2 cellular contexts compared by ENCODE assay signal in the genomic region with DNA sequence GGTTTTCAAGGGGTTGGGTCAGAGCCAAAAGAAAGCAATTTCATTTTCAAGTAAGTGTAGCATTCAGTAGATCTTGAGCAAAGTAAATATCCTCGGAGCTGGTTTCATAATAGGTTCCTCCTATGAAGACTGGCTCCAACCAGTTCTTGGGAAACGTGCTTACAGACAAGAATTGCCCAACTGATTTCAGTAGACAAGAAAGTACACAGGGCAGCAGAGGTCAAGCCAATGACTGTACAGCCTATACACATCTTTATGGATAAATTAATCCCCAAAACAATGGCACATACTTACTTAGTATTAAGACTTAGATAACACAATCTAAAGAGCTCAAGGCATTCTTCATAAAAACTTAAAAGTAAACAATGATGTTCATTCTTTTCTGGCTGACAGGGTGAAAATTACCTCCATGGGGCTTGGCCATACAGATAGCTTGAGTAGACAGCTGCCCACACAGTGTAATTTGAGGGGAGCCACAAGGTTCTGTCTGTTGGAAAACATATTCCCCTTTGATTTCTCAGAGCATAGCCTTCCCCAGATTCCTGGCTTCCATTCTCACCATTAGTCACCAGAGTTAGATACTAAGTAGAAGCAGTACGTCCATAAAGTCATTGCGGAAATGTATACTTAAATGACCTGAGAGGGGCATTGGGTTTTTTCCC.
TF ChIP-seq lines count a peak whose summit lies in the region.

No MANE protein-coding gene starts in this region.

TF ChIP-seq in SK-N-SH, 30 proteins besides CTCF, POLR2A, EP300 and RAD21:
- TF ChIP-seq, protein P1, sequence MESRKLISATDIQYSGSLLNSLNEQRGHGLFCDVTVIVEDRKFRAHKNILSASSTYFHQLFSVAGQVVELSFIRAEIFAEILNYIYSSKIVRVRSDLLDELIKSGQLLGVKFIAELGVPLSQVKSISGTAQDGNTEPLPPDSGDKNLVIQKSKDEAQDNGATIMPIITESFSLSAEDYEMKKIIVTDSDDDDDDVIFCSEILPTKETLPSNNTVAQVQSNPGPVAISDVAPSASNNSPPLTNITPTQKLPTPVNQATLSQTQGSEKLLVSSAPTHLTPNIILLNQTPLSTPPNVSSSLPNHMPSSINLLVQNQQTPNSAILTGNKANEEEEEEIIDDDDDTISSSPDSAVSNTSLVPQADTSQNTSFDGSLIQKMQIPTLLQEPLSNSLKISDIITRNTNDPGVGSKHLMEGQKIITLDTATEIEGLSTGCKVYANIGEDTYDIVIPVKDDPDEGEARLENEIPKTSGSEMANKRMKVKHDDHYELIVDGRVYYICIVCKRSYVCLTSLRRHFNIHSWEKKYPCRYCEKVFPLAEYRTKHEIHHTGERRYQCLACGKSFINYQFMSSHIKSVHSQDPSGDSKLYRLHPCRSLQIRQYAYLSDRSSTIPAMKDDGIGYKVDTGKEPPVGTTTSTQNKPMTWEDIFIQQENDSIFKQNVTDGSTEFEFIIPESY (IDR thresholded peaks at IDR 0.05; ENCODE audit: borderline replicate concordance, low read depth): no peak
- TF ChIP-seq SMC3 (IDR thresholded peaks at IDR 0.05; ENCODE audit: low read depth, low read length) (no peak), FOXM1 (IDR thresholded peaks at IDR 0.05; ENCODE audit: low read depth) (no peak), GATA2 (CRISPR knock-in tag; IDR thresholded peaks at IDR 0.05) (no peak), USF2 (IDR thresholded peaks at IDR 0.05; ENCODE audit: borderline replicate concordance, low read depth, low read length) (no peak), IRF3 (IDR thresholded peaks at IDR 0.05; ENCODE audit: low read depth, low read length) (no peak), FOXJ3 (CRISPR knock-in tag; IDR thresholded peaks at IDR 0.05) (no peak), EZH2phosphoT487 (IDR thresholded peaks at IDR 0.05; ENCODE audit: borderline replicate concordance, low read depth) (no peak)
TF ChIP-seq in SK-N-SH: peak in this region for 0.

TF ChIP-seq in SK-N-SH treated with all-trans-retinoic acid at 6 μM for 48 hours, 23 proteins besides CTCF, POLR2A, EP300 and RAD21 (continued from another document):
- TF ChIP-seq POU6F1 (CRISPR knock-in tag; IDR thresholded peaks at IDR 0.05; ENCODE audit: borderline replicate concordance, low read depth) (no peak), ZFP30 (CRISPR knock-in tag; IDR thresholded peaks at IDR 0.05) (no peak), OSR1 (CRISPR knock-in tag; IDR thresholded peaks at IDR 0.05) (no peak), BACH2 (CRISPR knock-in tag; IDR thresholded peaks at IDR 0.05; ENCODE audit: borderline replicate concordance) (no peak), TCF4 (CRISPR knock-in tag; IDR thresholded peaks at IDR 0.05; ENCODE audit: borderline replicate concordance) (no peak), CREB5 (CRISPR knock-in tag; IDR thresholded peaks at IDR 0.05; ENCODE audit: low read depth) (no peak)
